In the genomic region with DNA sequence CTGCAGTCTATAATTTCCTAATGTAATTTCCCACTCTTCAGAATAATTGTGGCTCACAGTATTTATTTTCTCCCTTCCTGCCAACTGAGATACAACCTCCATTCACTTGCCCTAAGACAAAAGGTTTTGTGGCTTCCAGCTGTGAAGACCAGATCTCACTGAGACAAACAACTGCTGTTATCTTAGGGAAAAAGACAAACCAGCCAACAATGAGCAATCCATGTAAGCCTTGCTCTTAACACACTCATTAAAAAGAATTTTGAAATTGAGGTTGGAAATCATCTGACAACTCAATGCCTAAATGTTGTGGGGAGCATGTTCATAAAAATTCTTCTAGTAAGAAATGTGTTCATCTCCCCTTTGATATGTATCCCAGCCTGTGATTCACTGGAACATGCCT, we compare ENCODE assay signal across 1 cellular context.
TF ChIP-seq lines count a peak whose summit lies in the region.

No MANE protein-coding gene starts in this region.

TF ChIP-seq in SK-N-SH, 30 proteins besides CTCF, POLR2A, EP300 and RAD21 (continued from another document):
- TF ChIP-seq, protein P1, sequence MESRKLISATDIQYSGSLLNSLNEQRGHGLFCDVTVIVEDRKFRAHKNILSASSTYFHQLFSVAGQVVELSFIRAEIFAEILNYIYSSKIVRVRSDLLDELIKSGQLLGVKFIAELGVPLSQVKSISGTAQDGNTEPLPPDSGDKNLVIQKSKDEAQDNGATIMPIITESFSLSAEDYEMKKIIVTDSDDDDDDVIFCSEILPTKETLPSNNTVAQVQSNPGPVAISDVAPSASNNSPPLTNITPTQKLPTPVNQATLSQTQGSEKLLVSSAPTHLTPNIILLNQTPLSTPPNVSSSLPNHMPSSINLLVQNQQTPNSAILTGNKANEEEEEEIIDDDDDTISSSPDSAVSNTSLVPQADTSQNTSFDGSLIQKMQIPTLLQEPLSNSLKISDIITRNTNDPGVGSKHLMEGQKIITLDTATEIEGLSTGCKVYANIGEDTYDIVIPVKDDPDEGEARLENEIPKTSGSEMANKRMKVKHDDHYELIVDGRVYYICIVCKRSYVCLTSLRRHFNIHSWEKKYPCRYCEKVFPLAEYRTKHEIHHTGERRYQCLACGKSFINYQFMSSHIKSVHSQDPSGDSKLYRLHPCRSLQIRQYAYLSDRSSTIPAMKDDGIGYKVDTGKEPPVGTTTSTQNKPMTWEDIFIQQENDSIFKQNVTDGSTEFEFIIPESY (IDR thresholded peaks at IDR 0.05; ENCODE audit: borderline replicate concordance, low read depth): no peak
- no peak for TF ChIP-seq JUND (IDR thresholded peaks at IDR 0.05)
- TF ChIP-seq RXRA (IDR thresholded peaks at IDR 0.05; ENCODE audit: borderline replicate concordance, low read depth): no peak
- no peak for TF ChIP-seq YY1 (IDR thresholded peaks at IDR 0.05; ENCODE audit: low read depth)
- TF ChIP-seq TAF1 (IDR thresholded peaks at IDR 0.05; ENCODE audit: borderline replicate concordance, low read depth, low read length): no peak
- no peak for TF ChIP-seq CHD2 (IDR thresholded peaks at IDR 0.05; ENCODE audit: low read length, partially characterized antibody)
- TF ChIP-seq GATA2 (CRISPR knock-in tag; IDR thresholded peaks at IDR 0.05): no peak
- no peak for TF ChIP-seq TEAD4 (IDR thresholded peaks at IDR 0.05; ENCODE audit: borderline replicate concordance, insufficient read depth)
- no peak for TF ChIP-seq RCOR1 (IDR thresholded peaks at IDR 0.05; ENCODE audit: low read length)
- TF ChIP-seq NFIC (IDR thresholded peaks at IDR 0.05; ENCODE audit: borderline replicate concordance): no peak
- TF ChIP-seq SIN3A (IDR thresholded peaks at IDR 0.05; ENCODE audit: borderline replicate concordance, low read depth, low read length): no peak
- no peak for TF ChIP-seq MXI1 (IDR thresholded peaks at IDR 0.05; ENCODE audit: low read depth, low read length)
